ENCODE assay signal across 16 cellular contexts in the genomic region with DNA sequence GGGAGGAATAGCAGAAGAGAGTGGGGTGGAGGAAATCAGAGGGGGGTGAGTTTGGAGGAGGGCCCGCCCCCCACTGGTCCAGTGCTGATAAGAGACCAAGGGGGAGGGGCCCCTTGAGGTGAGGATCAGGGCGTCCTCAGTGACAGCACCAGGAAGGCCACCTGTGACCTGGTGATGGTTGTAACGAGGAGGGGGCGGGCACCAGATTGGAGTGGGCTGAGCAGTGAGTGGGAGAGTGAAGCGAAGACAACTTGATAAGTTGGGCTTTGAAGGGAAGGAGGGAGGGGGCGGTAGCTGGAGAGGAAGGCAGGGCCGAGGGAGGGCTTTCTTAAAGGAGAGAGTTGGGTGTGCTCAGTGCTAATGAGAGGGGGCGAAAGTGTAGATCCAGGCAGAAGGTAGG. TPM values are rescaled to one million over a fixed set of nuclear protein-coding genes. Genes with fewer than 3 reads are reported as not detected.
DNase-seq lines count a peak whose midpoint lies in the region; ATAC-seq, FAIRE-seq and TF ChIP-seq lines count a peak whose summit lies in the region.
"Had no signal": no experiment of that assay in that cellular context is flagged by ENCODE, and none has a peak within 500 bp of the region (broad histone marks: within the 10 kb centered on the region; RNA-seq: fewer than 3 reads in every experiment).

No MANE protein-coding gene starts in this region.

- peaks cover 8% of the 10 kb centered on the region for H3K36me3 Mint-ChIP-seq in T-helper 17 cell (ENCODE audit: low read depth)
- H3K36me3 Mint-ChIP-seq in neural progenitor cell, result no peaks in the 10 kb centered on the region
- H3K36me3 Mint-ChIP-seq: CD14-positive monocyte; CD8-positive, alpha-beta T cell had no signal

- H3K9ac ChIP-seq in H1 (replicated peaks in 1 of 4; ENCODE audit: extremely low read depth in 1 of 4, low read depth in 3 of 4, low read length in 3 of 4), result no peak overlapping the region
- no peak overlapping the region for H3K9ac ChIP-seq in neural progenitor cell

- no peak overlapping the region for H4K5ac ChIP-seq in H1 (ENCODE audit: insufficient read length, low read depth, low read length)

- H3K4me3 ChIP-seq in H1 (ENCODE audit: extremely low read depth in 1 of 4, insufficient read depth in 2 of 4, low read depth in 3 of 4, low read length in 4 of 4) (no peak overlapping the region), neural progenitor cell (no peak overlapping the region)
- H3K4me3 ChIP-seq: A549 had no signal

- no peak overlapping the region for H2BK15ac ChIP-seq in H1 (ENCODE audit: low read length)

- H3K18ac ChIP-seq in H1 (ENCODE audit: extremely low read depth, low read length), result no peak overlapping the region

- POLR2A ChIA-PET in H1 (lab: Charles Lee; ENCODE audit: partially characterized antibody), result no interaction called here

- H3K79me2 ChIP-seq in H1 (ENCODE audit: control insufficient read depth in 1 of 2, insufficient read depth in 2 of 2, low read length in 2 of 2), result no peaks in the 10 kb centered on the region
- no peaks in the 10 kb centered on the region for H3K79me2 ChIP-seq in neural progenitor cell (ENCODE audit: low read depth)

- 0 out of 2 replicates have a peak overlapping the region, but pooled peaks have one; percentile 68 for H2BK12ac ChIP-seq in H1 (ENCODE audit: low read depth, low read length)

- H3F3A ChIP-seq in neural progenitor cell (ENCODE audit: low read depth), result no peaks in the 10 kb centered on the region

- no peak overlapping the region for H3K4ac ChIP-seq in H1 (replicated peaks; ENCODE audit: insufficient read length, low read depth, low read length)

- TF ChIP-seq RAD21 in H1 (IDR thresholded peaks at IDR 0.05 in 1 of 2, conservative IDR thresholded peaks at IDR 0.05 in 1 of 2; ENCODE audit: low read depth in 2 of 2, low read length in 2 of 2), result no peak

- TF ChIP-seq CTCF in H1 (IDR thresholded peaks at IDR 0.05; ENCODE audit: control extremely low read depth in 1 of 3, insufficient read depth in 1 of 3, low read depth in 1 of 3, low read length in 3 of 3) (no peak), neural progenitor cell (IDR thresholded peaks at IDR 0.05) (no peak)

- no peak overlapping the region for H2AK5ac ChIP-seq in H1 (ENCODE audit: low read depth, low read length)

- no peaks in the 10 kb centered on the region for H3K23me2 ChIP-seq in H1 (ENCODE audit: low read depth, low read length)

- H3K4me2 ChIP-seq in H1 (ENCODE audit: insufficient read depth in 1 of 2, low read depth in 2 of 2, low read length in 2 of 2) (peak overlapping the region in 1 of 2 experiments; percentile 7; a peak in 2 of 4 replicates), neural progenitor cell (peak overlapping the region; percentile 6)
- H3K4me2 ChIP-seq: A549 had no signal

- peaks cover 3% of the 10 kb centered on the region for H3K9me3 Mint-ChIP-seq in neural progenitor cell
- H3K9me3 Mint-ChIP-seq: CD8-positive, alpha-beta T cell; H9 had no signal

- peak overlapping the region; percentile 57 for H3K4me3 Mint-ChIP-seq in T-helper 17 cell
- H3K4me3 Mint-ChIP-seq in neural progenitor cell, result no peak overlapping the region
- H3K4me3 Mint-ChIP-seq: CD14-positive monocyte; CD8-positive, alpha-beta T cell; H9 had no signal

- H3K27me3 ChIP-seq in H1 (replicated peaks in 1 of 4; ENCODE audit: control insufficient read depth in 3 of 4, extremely low read depth in 1 of 4, insufficient read depth in 3 of 4, low read length in 3 of 4) (no peaks in the 10 kb centered on the region), neural progenitor cell (no peaks in the 10 kb centered on the region)

- H3K27ac Mint-ChIP-seq in T-helper 17 cell (no peak overlapping the region), neural progenitor cell (no peak overlapping the region)
- H3K27ac Mint-ChIP-seq: CD14-positive monocyte; CD8-positive, alpha-beta T cell; H9 had no signal

- WGBS in H1 (ENCODE audit: extremely low coverage in 1 of 2, insufficient coverage in 1 of 2, insufficient read length in 1 of 2, insufficient replicate concordance in 2 of 2, low coverage in 1 of 2, low lambda C conversion rate in 2 of 2, missing lambda C conversion rate in 1 of 2), 2 experiments, result 69% methylated on average over 6 of the region's 8 CpGs; no CpG with 5 or more reads in 1 of the 2 experiments

- no peak overlapping the region for H3K23ac ChIP-seq in H1 (ENCODE audit: insufficient read length)

- H2AFZ ChIP-seq in H1 (ENCODE audit: low read length), result no peak overlapping the region
- no peak overlapping the region for H2AFZ ChIP-seq in neural progenitor cell (replicated peaks)

- DNase-seq in T-helper 17 cell (no peak), H1 (ENCODE audit: low read depth in 1 of 2, low spot score in 2 of 2) (no peak), neural progenitor cell (ENCODE audit: low spot score) (no peak), GDM1 (lab: John Stamatoyannopoulos, UW) (no peak), NCI-H526 treated with DMSO at 0.1 percent for 48 hours (lab: John Stamatoyannopoulos, UW) (no peak), COLO668 (lab: John Stamatoyannopoulos, UW; ENCODE audit: unreplicated experiment) (no peak)
- DNase-seq: Caco-2; CD8-positive, alpha-beta T cell; DND-41; GF-D8; H9 had no signal

- no peak for TF ChIP-seq EP300 in H1 (IDR thresholded peaks at IDR 0.05; ENCODE audit: borderline replicate concordance in 1 of 2, low read depth in 2 of 2, low read length in 2 of 2)

- H3K56ac ChIP-seq in H1 (replicated peaks; ENCODE audit: insufficient read length, low read depth, low read length), result no peak overlapping the region

- no peak overlapping the region for H2BK20ac ChIP-seq in H1 (ENCODE audit: low read length)

- no peak overlapping the region for H2BK120ac ChIP-seq in H1 (replicated peaks; ENCODE audit: low read depth, low read length)

- H3K27ac ChIP-seq in H1 (ENCODE audit: low read depth, low read length), result no peak overlapping the region
- H3K27ac ChIP-seq in neural progenitor cell, result no peak overlapping the region
- H3K27ac ChIP-seq: A549 had no signal

- H3K36me3 ChIP-seq in H1 (ENCODE audit: control insufficient read depth in 2 of 4, insufficient read depth in 4 of 4, low read length in 3 of 4) (no peaks in the 10 kb centered on the region), neural progenitor cell (no peaks in the 10 kb centered on the region)

- no peak overlapping the region for H4K8ac ChIP-seq in H1 (ENCODE audit: extremely low read depth, insufficient read depth, low read length)

- H4K20me1 ChIP-seq in H1 (replicated peaks in 1 of 2; ENCODE audit: control insufficient read depth in 1 of 2, insufficient read depth in 2 of 2, low read length in 2 of 2) (peaks cover 0 to 2% of the 10 kb centered on the region in 2 experiments), neural progenitor cell (ENCODE audit: low read depth) (no peaks in the 10 kb centered on the region)

- H3K27me3 Mint-ChIP-seq in T-helper 17 cell (peaks cover 59% of the 10 kb centered on the region), neural progenitor cell (ENCODE audit: insufficient read depth, low read depth) (peaks cover 11% of the 10 kb centered on the region)

- no peak for ATAC-seq in T-helper 17 cell
- ATAC-seq: A549; CD8-positive, alpha-beta T cell had no signal

- no peak overlapping the region for H3K14ac ChIP-seq in H1 (ENCODE audit: insufficient read length)

- TF ChIP-seq POLR2A in H1 (IDR thresholded peaks at IDR 0.05; ENCODE audit: control extremely low read depth in 1 of 2, low read depth in 2 of 2, low read length in 2 of 2), result no peak

- H3K79me1 ChIP-seq in H1 (ENCODE audit: low read depth, low read length), result no peaks in the 10 kb centered on the region

- no peak for FAIRE-seq in H1 (lab: Jason Lieb, UNC)
- FAIRE-seq: A549, GM19239, HTR-8/SVneo had no signal

- CTCF ChIA-PET in H1 (lab: Charles Lee; ENCODE audit: partially characterized antibody), result interaction anchor here (0.7 to 2.4 kb wide), 7 partner anchors 10 to 145 kb away, joined by 3 to 10 read pairs (median 4); no protein-coding TSS in a partner anchor

- peaks cover 11% of the 10 kb centered on the region for H3K9me3 ChIP-seq in T-helper 17 cell (ENCODE audit: control insufficient read depth, low read length, poor library complexity, severe bottlenecking)
- H3K9me3 ChIP-seq in H1 (ENCODE audit: insufficient read depth in 2 of 2, low read depth in 1 of 2, low read length in 1 of 2), result no peaks in the 10 kb centered on the region
- H3K9me3 ChIP-seq in neural progenitor cell (ENCODE audit: low read depth), result no peaks in the 10 kb centered on the region
- H3K9me3 ChIP-seq: A549, Caco-2 had no signal

- H3K4me1 ChIP-seq in H1 (replicated peaks in 1 of 4; ENCODE audit: control insufficient read depth in 3 of 4, insufficient read depth in 4 of 4, low read length in 3 of 4) (peaks cover 0 to 13% (median 3%) of the 10 kb centered on the region in 4 experiments; a peak in 5 of 7 replicates), neural progenitor cell (peaks cover 14% of the 10 kb centered on the region)
- H3K4me1 ChIP-seq: Caco-2 had no signal

- H4K91ac ChIP-seq in H1 (replicated peaks; ENCODE audit: insufficient read length, low read length), result no peak overlapping the region

- H2BK5ac ChIP-seq in H1 (ENCODE audit: low read depth, low read length), result no peak overlapping the region

- H3K4me1 Mint-ChIP-seq in T-helper 17 cell (peaks cover 4% of the 10 kb centered on the region), neural progenitor cell (peaks cover 5% of the 10 kb centered on the region)

TF ChIP-seq in H1, 55 proteins besides CTCF, POLR2A, EP300 and RAD21:
- TF ChIP-seq CHD1 (IDR thresholded peaks at IDR 0.05; ENCODE audit: low read depth, low read length), result no peak

RNA-seq across cellular contexts. Expression of gene CDH22, which starts 30.7 kb away (rescaled TPM):
- total RNA-seq in T-helper 17 cell (not detected), neural progenitor cell (ENCODE audit: low replicate concordance) (0.13 and 0.28 TPM in 2 replicates)
- 0.39 and 0.46 TPM in 2 replicates for total RNA-seq in H1 (2021; fragmentation: NEBNext Ultra II Directional; extraction: Animal tissue kit (Norgen Biotek cat#: 25700))
- polyA plus RNA-seq in H1 (2011; rRNA removed), result 0.31 and 0.35 TPM in 2 replicates
- polyA plus RNA-seq in H1 (2011; cell fraction: cytosol; rRNA removed), result 0.21 TPM
- polyA plus RNA-seq in H1 (2011; cell fraction: nucleus; rRNA removed), result 0.48 TPM
- 0.16 to 0.66 TPM (median 0.48 TPM) in 3 of 4 replicates, not detected in the other for polyA plus RNA-seq in H1 (2012, experiment 1 of 2)
- polyA plus RNA-seq in H1 (2012, experiment 2 of 2), result 0.14 TPM
- polyA plus RNA-seq in H1 (2013, experiment 1 of 2), result 0.12 TPM
- 0.15 TPM for polyA plus RNA-seq in H1 (2013, experiment 2 of 2)
- polyA minus RNA-seq in H1 (2011; rRNA and poly(A)+ RNA removed), result 0.16 and 0.34 TPM in 2 replicates
- not detected for polyA minus RNA-seq in H1 (2011; cell fraction: cytosol; rRNA and poly(A)+ RNA removed)
- polyA minus RNA-seq in H1 (2011; cell fraction: nucleus; rRNA and poly(A)+ RNA removed), result 0.70 TPM
- total RNA-seq: CD8-positive, alpha-beta T cell; H9 had no signal
- polyA plus RNA-seq: A549, BJ, CD14-positive monocyte had no signal
